In the genomic region with DNA sequence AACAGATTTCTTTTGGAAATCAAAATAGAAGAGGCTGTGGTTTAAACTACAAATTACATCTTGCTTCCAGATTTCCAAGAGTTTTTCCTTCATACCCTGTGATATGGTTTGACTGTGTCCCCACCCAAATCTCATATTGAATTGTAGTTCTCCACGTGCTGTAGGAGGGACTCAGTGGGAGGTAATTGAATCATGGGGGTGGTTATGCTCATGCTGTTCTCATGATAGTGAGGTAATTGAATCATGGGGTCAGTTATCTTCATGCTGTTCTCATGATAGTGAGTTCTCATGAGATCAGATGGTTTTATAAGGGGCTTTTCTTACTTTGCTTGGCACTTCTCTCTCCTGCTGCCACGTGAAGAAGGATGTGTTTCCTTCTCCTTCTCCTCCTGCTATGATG, we compare ENCODE assay signal across 25 cellular contexts.
"Had no signal": no experiment of that assay in that cellular context is flagged by ENCODE, and none has a peak within 500 bp of the region (broad histone marks: within the 10 kb centered on the region; RNA-seq: fewer than 3 reads in every experiment).

No MANE protein-coding gene starts in this region.

- H3K4me3 ChIP-seq: ascending aorta, breast epithelium, heart left ventricle had no signal

- ATAC-seq: activated CD4-positive, alpha-beta T cell treated with anti-CD3 and anti-CD28 coated beads for 36 hours; activated naive CD4-positive, alpha-beta T cell treated with anti-CD3 and anti-CD28 coated beads, Interleukin-2, amount 50 U/mL, for 72 hours; activated T-cell treated with anti-CD3 and anti-CD28 coated beads, Interleukin-2, amount 50 U/mL, for 72 hours; esophagus mucosa; heart left ventricle had no signal

- H3K9me3 ChIP-seq: breast epithelium had no signal

- DNase-seq: activated CD4-positive, alpha-beta memory T cell treated with anti-CD3 and anti-CD28 coated beads, Interleukin-2, amount 10 ng/mL, durations not matched to agents 7 days and 5 days; activated CD4-positive, alpha-beta T cell treated with anti-CD3 and anti-CD28 coated beads for 36 hours; activated CD4-positive, alpha-beta T cell treated with anti-CD3 and anti-CD28 coated beads, Interleukin-2, amount 10 ng/mL, durations not matched to agents 24 days and 14 days; activated CD4-positive, alpha-beta T cell treated with anti-CD3 and anti-CD28 coated beads, Interleukin-2, amount 50 U/mL, for 4 hours; activated CD4-positive, CD25-positive, alpha-beta regulatory T cell; activated CD4-positive, CD25-positive, alpha-beta regulatory T cell treated with anti-CD3 and anti-CD28 coated beads, Interleukin-2, amount 50 U/mL, for 72 hours; activated CD8-positive, alpha-beta memory T cell treated with anti-CD3 and anti-CD28 coated beads, Interleukin-2, amount 50 U/mL, for 48 hours; activated gamma-delta T cell; activated naive CD4-positive, alpha-beta T cell; activated naive CD4-positive, alpha-beta T cell treated with anti-CD3 and anti-CD28 coated beads, Interleukin-2, amount 10 ng/mL, durations not matched to agents 7 days and 5 days; activated naive CD8-positive, alpha-beta T cell treated with anti-CD3 and anti-CD28 coated beads, Interleukin-2, amount 10 ng/mL, durations not matched to agents 7 days and 5 days; activated T-cell treated with anti-CD3 and anti-CD28 coated beads for 4 hours; activated T-cell treated with anti-CD3 and anti-CD28 coated beads, Interleukin-2, amount 50 U/mL, for 24 hours; activated T-cell treated with anti-CD3 and anti-CD28 coated beads, Interleukin-2, amount 50 U/mL, for 72 hours; cortex of kidney; dermis blood vessel endothelial cell; effector CD4-positive, alpha-beta T cell; foreskin fibroblast; glutamatergic neuron; heart left ventricle; T-helper 2 cell had no signal

- H3K36me3 ChIP-seq: ascending aorta, breast epithelium, heart left ventricle had no signal

- H3K4me1 ChIP-seq: ascending aorta, breast epithelium, heart left ventricle had no signal

- H3K27ac ChIP-seq: ascending aorta, breast epithelium, heart left ventricle had no signal

- H3K27me3 ChIP-seq: ascending aorta, breast epithelium, heart left ventricle had no signal
